18 cellular contexts compared by ENCODE assay signal in genomic region chr6:114169763-114170162, GRCh38.
DNase-seq lines count a peak whose midpoint lies in the region; ATAC-seq, FAIRE-seq and TF ChIP-seq lines count a peak whose summit lies in the region.
"Had no signal": no experiment of that assay in that cellular context is flagged by ENCODE, and none has a peak within 500 bp of the region (broad histone marks: within the 10 kb centered on the region; RNA-seq: fewer than 3 reads in every experiment).

No MANE protein-coding gene starts in this region.

- H3K4me3 ChIP-seq in HepG2 (replicated peaks in 1 of 3; ENCODE audit: insufficient read depth in 1 of 3, low read depth in 2 of 3, low read length in 3 of 3) (peak overlapping the region in 2 of 3 experiments; percentile 24 to 56; a peak in 2 of 6 replicates), right lobe of liver (no peak overlapping the region), hepatocyte (no peak overlapping the region)

- H4K20me1 ChIP-seq in HepG2 (ENCODE audit: insufficient read depth, low read length) (no peaks in the 10 kb centered on the region), hepatocyte (ENCODE audit: insufficient read depth, poor library complexity, severe bottlenecking) (no peaks in the 10 kb centered on the region)

- H3K9me3 ChIP-seq in HepG2 (ENCODE audit: low read length) (no peaks in the 10 kb centered on the region), right lobe of liver (no peaks in the 10 kb centered on the region), hepatocyte (ENCODE audit: low read depth) (no peaks in the 10 kb centered on the region)

- H3K79me2 ChIP-seq in HepG2 (ENCODE audit: insufficient read depth, low read length) (peaks cover 4% of the 10 kb centered on the region), hepatocyte (no peaks in the 10 kb centered on the region)

- CTCF ChIA-PET in HepG2 (lab: Yijun Ruan, JAX; ENCODE audit: low intra/inter-chr PET ratio, low total read pairs), result no interaction called here

- TF ChIP-seq RAD21 in HepG2 (CRISPR knock-in tag; IDR thresholded peaks at IDR 0.05), result no peak

- TF ChIP-seq POLR2A in HepG2 (IDR thresholded peaks at IDR 0.05; ENCODE audit: insufficient read depth in 1 of 2, low read depth in 2 of 2, low read length in 2 of 2) (no peak), right lobe of liver (IDR thresholded peaks at IDR 0.05) (no peak)

- DNase-seq in NCI-H1105 (lab: John Stamatoyannopoulos, UW), result peak; percentile 57
- no peak for DNase-seq in NCI-H1105 treated with DMSO at 0.1 percent for 48 hours (lab: John Stamatoyannopoulos, UW)
- DNase-seq in HepG2 (ENCODE audit: low spot score), result peak; percentile 33
- DNase-seq in right lobe of liver, result no peak
- no peak for DNase-seq in hepatocyte (ENCODE audit: low spot score)
- no peak for DNase-seq in stimulated activated CD8-positive, alpha-beta memory T cell treated with anti-CD3 and anti-CD28 coated beads, Interleukin-4, amount 100 ng/mL, for 48 hours
- no peak for DNase-seq in inferior parietal cortex (ENCODE audit: extremely low spot score)
- DNase-seq in NCI-H2227 treated with DMSO at 0.1 percent for 48 hours (lab: John Stamatoyannopoulos, UW), result no peak
- DNase-seq: CD8-positive, alpha-beta T cell; COR-L47; DND-41; GDM1; HCEC 1CT; HFFc6 had no signal

- FAIRE-seq in HepG2 (lab: Jason Lieb, UNC), result no peak
- FAIRE-seq: GM12892, GM19239, HTR-8/SVneo had no signal

- H3K4me1 ChIP-seq in HepG2 (ENCODE audit: insufficient read depth, low read length) (peaks cover 86% of the 10 kb centered on the region), right lobe of liver (peaks cover 0 to 4% (median 0%) of the 10 kb centered on the region in 4 donors), hepatocyte (ENCODE audit: insufficient read depth) (peaks cover 26% of the 10 kb centered on the region)

- H3K27ac ChIP-seq in HepG2 (ENCODE audit: extremely low read length, insufficient read depth, low read length) (peak overlapping the region; percentile 99), right lobe of liver (no peak overlapping the region), hepatocyte (peak overlapping the region; percentile 38)
- H3K27ac ChIP-seq: 22Rv1 had no signal

- intact Hi-C loops in HepG2 (cut with micrococcal nuclease; ENCODE audit: unreplicated experiment), result loop anchor here (2.0 to 10.0 kb wide), 5 partner anchors 73 to 195 kb away; partner anchors contain the start of genes HDAC2 and HS3ST5
- intact Hi-C loops in right lobe of liver (cut with DNase I), result no loop called here

- ATAC-seq in HepG2 (no peak), right lobe of liver (no peak)
- ATAC-seq: CD8-positive, alpha-beta T cell had no signal

- no peaks in the 10 kb centered on the region for H3K9me2 ChIP-seq in hepatocyte (replicated peaks; ENCODE audit: insufficient read depth)

- POLR2A ChIA-PET in HepG2 (lab: Yijun Ruan, JAX), result interaction anchor here (0.8 to 6.5 kb wide), 5 partner anchors 9 to 173 kb away, joined by 3 to 72 read pairs (median 5); partner anchors contain the start of gene HS3ST5

- H3K27me3 ChIP-seq in HepG2 (ENCODE audit: control insufficient read depth in 1 of 2, insufficient read depth in 2 of 2, low read length in 2 of 2) (no peaks in the 10 kb centered on the region; a peak in 1 of 5 replicates), right lobe of liver (no peaks in the 10 kb centered on the region), hepatocyte (no peaks in the 10 kb centered on the region)

- H2AFZ ChIP-seq in HepG2 (ENCODE audit: low read length) (no peak overlapping the region), hepatocyte (no peak overlapping the region)

- H3K36me3 ChIP-seq in HepG2 (replicated peaks in 1 of 2; ENCODE audit: control insufficient read depth in 1 of 2, insufficient read depth in 2 of 2, low read length in 2 of 2) (no peaks in the 10 kb centered on the region; a peak in 1 of 5 replicates), right lobe of liver (no peaks in the 10 kb centered on the region), hepatocyte (replicated peaks; ENCODE audit: insufficient read depth, low read depth) (no peaks in the 10 kb centered on the region)

- in situ Hi-C loops in HepG2 (cut with HindIII; ENCODE audit: extremely low pct_ligation_motif_present, low pct_unique_long_range_greater_than_20kb), result loop anchor here (5.0 kb wide), 1 partner anchor 103 kb away; no protein-coding TSS in a partner anchor

- H3K4me2 ChIP-seq in HepG2 (ENCODE audit: low read depth, low read length) (peak overlapping the region; percentile 87), hepatocyte (peak overlapping the region; percentile 42)

- peak overlapping the region; percentile 86 for H3K9ac ChIP-seq in HepG2 (ENCODE audit: insufficient read depth, low read depth, low read length)

- TF ChIP-seq CTCF in HepG2 (CRISPR knock-in tag; IDR thresholded peaks at IDR 0.05) (no peak), right lobe of liver (IDR thresholded peaks at IDR 0.05) (no peak), hepatocyte (IDR thresholded peaks at IDR 0.05; ENCODE audit: poor library complexity) (no peak)

- TF ChIP-seq EP300 in HepG2 (IDR thresholded peaks at IDR 0.05; ENCODE audit: low read depth in 2 of 2, low read length in 2 of 2) (peak in 1 of 2 experiments; percentile 84; a peak in 2 of 4 replicates), HepG2 (CRISPR knock-in tag; IDR thresholded peaks at IDR 0.05; ENCODE audit: borderline replicate concordance) (no peak)

- no TSS peak for BruUV-seq in HepG2 (replicated peaks; lab: Mats Ljungman, UMichigan)

TF ChIP-seq in HepG2, 621 proteins besides CTCF, POLR2A, EP300 and RAD21 (continues in another document):
- no peak for TF ChIP-seq MAF1 (CRISPR knock-in tag; IDR thresholded peaks at IDR 0.05; ENCODE audit: borderline replicate concordance)
- TF ChIP-seq NR2F6 (IDR thresholded peaks at IDR 0.05), result peak; percentile 64
- TF ChIP-seq NR2F6 (CRISPR knock-in tag; IDR thresholded peaks at IDR 0.05), result peak; percentile 41; the same call in 1 of the 2 replicates
- peak; percentile 10; the same call in 1 of the 2 replicates for TF ChIP-seq SAP130 (CRISPR knock-in tag; IDR thresholded peaks at IDR 0.05; ENCODE audit: low read depth)
- TF ChIP-seq ZC3H13 (CRISPR knock-in tag; IDR thresholded peaks at IDR 0.05), result no peak
- 0 out of 2 replicates have a peak, but pooled peaks have one; percentile 11 for TF ChIP-seq MBD4 (IDR thresholded peaks at IDR 0.05; ENCODE audit: borderline replicate concordance, low read length)
- peak; percentile 51 for TF ChIP-seq RARA (CRISPR knock-in tag; IDR thresholded peaks at IDR 0.05)
- peak; percentile 43 for TF ChIP-seq HNF1A (IDR thresholded peaks at IDR 0.05; ENCODE audit: low read depth)
- peak; percentile 9; the same call in 1 of the 2 replicates for TF ChIP-seq HNF1A (CRISPR knock-in tag; IDR thresholded peaks at IDR 0.05; ENCODE audit: borderline replicate concordance)
- peak; percentile 33; the same call in 1 of the 2 replicates for TF ChIP-seq ARID5B (CRISPR knock-in tag; IDR thresholded peaks at IDR 0.05)

Comparison
In these comparisons a context has a peak if more than half of its experiments do, and no peak if none do; other contexts are left out.
1. DNase-seq: peak in NCI-H1105 (single experiment) and HepG2 (single experiment); none in NCI-H1105 treated with DMSO at 0.1 percent for 48 hours (single experiment), right lobe of liver (0 of 3), hepatocyte (single experiment), stimulated activated CD8-positive, alpha-beta memory T cell treated with anti-CD3 and anti-CD28 coated beads, Interleukin-4, amount 100 ng/mL, for 48 hours (single experiment), inferior parietal cortex (single experiment) and NCI-H2227 treated with DMSO at 0.1 percent for 48 hours (single experiment).
2. H3K27ac ChIP-seq: peak in HepG2 (single experiment) and hepatocyte (single experiment); none in right lobe of liver (0 of 3).
3. H3K4me3 ChIP-seq: peak in HepG2 (2 of 3); none in right lobe of liver (0 of 3) and hepatocyte (single experiment).